Comparison of ENCODE assay signal across 1 cellular context in the genomic region with DNA sequence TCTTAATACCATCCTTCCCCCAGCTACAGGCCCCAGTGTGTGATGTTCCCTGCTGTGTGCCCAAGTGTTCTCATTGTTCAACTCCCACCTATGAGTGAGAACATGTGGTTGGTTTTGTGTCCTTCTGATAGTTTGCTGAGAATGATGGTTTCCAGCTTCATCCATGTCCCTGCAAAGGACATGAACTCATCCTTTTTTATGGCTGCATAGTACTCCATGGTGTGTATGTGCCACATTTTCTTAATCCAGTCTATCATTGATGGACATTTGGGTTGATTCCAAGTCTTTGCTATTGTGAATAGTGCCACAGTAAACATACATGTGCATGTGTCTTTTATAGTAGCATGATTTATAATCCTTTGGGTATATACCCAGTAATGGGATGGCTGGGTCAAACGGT.
A peak's percentile ranks its signal among the peaks of the same experiment; 100 is the strongest.
TF ChIP-seq lines count a peak whose summit lies in the region.
"Not testable (repeated sequence)": the region's sequence is repeated elsewhere in the genome, so short reads cannot be mapped to it uniquely, and the experiment has no call there.

No MANE protein-coding gene starts in this region.

- H3K4me1 ChIP-seq in HEK293 (ENCODE audit: control insufficient read depth, insufficient read depth, low read length): not testable (repeated sequence)

- H3K36me3 ChIP-seq in HEK293 (ENCODE audit: control insufficient read depth in 2 of 2, insufficient read depth in 1 of 2, low read length in 2 of 2): not testable (repeated sequence)

- H3K4me3 ChIP-seq in HEK293 (ENCODE audit: low read depth, low read length): not testable (repeated sequence)

- not testable (repeated sequence) for H3K9me3 ChIP-seq in HEK293 (ENCODE audit: control insufficient read depth, insufficient read depth, low read depth, low read length)

- TF ChIP-seq CTCF in HEK293 (tag by site-specific recombination; IDR thresholded peaks at IDR 0.05): not testable (repeated sequence)

- CTCF ChIA-PET in HEK293 (lab: Yijun Ruan, JAX): interaction anchor here (0.6 to 1.5 kb wide), 2 partner anchors 128 to 950 kb away, joined by 4 to 5 read pairs; no protein-coding TSS in a partner anchor

- H3K27ac ChIP-seq in HEK293 (ENCODE audit: extremely low read depth, low read depth, low read length): not testable (repeated sequence)

- POLR2A ChIA-PET in HEK293 (lab: Yijun Ruan, JAX): not testable (repeated sequence)

TF ChIP-seq in HEK293, 187 proteins besides CTCF, POLR2A, EP300 and RAD21:
- TF ChIP-seq ZNF146 (tag by site-specific recombination; IDR thresholded peaks at IDR 0.05): peak; percentile 97
